ENCODE assay signal across 11 cellular contexts in the genomic region with DNA sequence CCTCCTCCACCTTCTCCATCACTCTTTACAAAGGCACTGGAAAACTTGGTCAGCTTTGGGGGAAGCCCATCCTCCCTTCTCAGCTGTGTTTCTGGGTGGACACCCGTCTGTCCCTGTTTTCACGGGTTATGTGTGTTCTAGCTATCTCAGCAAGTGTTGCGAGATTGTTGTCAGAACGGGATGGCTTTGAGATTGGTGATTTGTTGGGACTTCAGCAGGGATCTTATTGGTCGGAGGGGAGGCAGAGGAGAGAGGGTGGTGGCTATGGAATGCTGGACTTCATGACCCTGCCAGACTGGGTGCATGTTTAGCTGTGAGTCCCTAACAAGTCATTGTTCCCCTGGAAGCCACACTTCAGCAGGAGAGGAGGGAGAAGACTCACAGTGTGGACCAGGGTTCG. TPM values are rescaled to one million over a fixed set of nuclear protein-coding genes. Genes with fewer than 3 reads are reported as not detected.
DNase-seq lines count a peak whose midpoint lies in the region; ATAC-seq and TF ChIP-seq lines count a peak whose summit lies in the region.
"Had no signal": no experiment of that assay in that cellular context is flagged by ENCODE, and none has a peak within 500 bp of the region (broad histone marks: within the 10 kb centered on the region; RNA-seq: fewer than 3 reads in every experiment).

No MANE protein-coding gene starts in this region.

- no peak overlapping the region for H3K9ac ChIP-seq in fibroblast of lung (ENCODE audit: insufficient read depth, low read length)

- POLR2A ChIA-PET in activated CD4-positive, alpha-beta memory T cell treated with anti-CD3 and anti-CD28 coated beads, Interleukin-2, amount 10 ng/mL, durations not matched to agents 7 days and 5 days (lab: Charles Lee), result interaction anchor here (0.9 to 8.9 kb wide), 10 partner anchors 10 to 246 kb away, joined by 3 to 312 read pairs (median 24); partner anchors contain the start of genes CD4, COPS7A, ENO2 and P3H3

- no peak for DNase-seq in activated T-cell treated with anti-CD3 and anti-CD28 coated beads, Interleukin-2, amount 50 U/mL, for 24 hours
- DNase-seq in activated T-cell treated with anti-CD3 and anti-CD28 coated beads, Interleukin-2, amount 50 U/mL, for 48 hours, result no peak
- DNase-seq in activated CD4-positive, alpha-beta memory T cell treated with anti-CD3 and anti-CD28 coated beads, Interleukin-2, amount 10 ng/mL, durations not matched to agents 7 days and 5 days, result no peak
- DNase-seq in fibroblast of lung (ENCODE audit: low read depth in 2 of 2), result no peak
- DNase-seq in SW 1271 (lab: John Stamatoyannopoulos, UW), result no peak
- DNase-seq in KBM-7, result no peak
- DNase-seq: KG1; stimulated activated CD4-positive, alpha-beta T cell treated with anti-CD3 and anti-CD28 coated beads, Interleukin-4, amount 100 ng/mL, for 4 hours had no signal

- H3K27me3 Mint-ChIP-seq in activated T-cell treated with anti-CD3 and anti-CD28 coated beads, Interleukin-2, amount 50 U/mL, for 24 hours, result no peaks in the 10 kb centered on the region
- no peaks in the 10 kb centered on the region for H3K27me3 Mint-ChIP-seq in activated CD4-positive, alpha-beta memory T cell treated with anti-CD3 and anti-CD28 coated beads, Interleukin-2, amount 10 ng/mL, durations not matched to agents 7 days and 5 days

- H3K4me1 ChIP-seq in fibroblast of lung (ENCODE audit: control insufficient read depth, extremely low read depth, insufficient read depth, low read length), result peaks cover 17% of the 10 kb centered on the region

- peaks cover 85% of the 10 kb centered on the region for H3K36me3 Mint-ChIP-seq in activated T-cell treated with anti-CD3 and anti-CD28 coated beads, Interleukin-2, amount 50 U/mL, for 24 hours (ENCODE audit: low read depth)
- H3K36me3 Mint-ChIP-seq in activated CD4-positive, alpha-beta memory T cell treated with anti-CD3 and anti-CD28 coated beads, Interleukin-2, amount 10 ng/mL, durations not matched to agents 7 days and 5 days (ENCODE audit: low read depth), result peaks cover 44% of the 10 kb centered on the region

- in situ Hi-C loops in KBM-7 (cut with MboI; ENCODE audit: low pct_unique_long_range_greater_than_20kb, low sequenced_read_pairs), result no loop called here

- H3K79me2 ChIP-seq in fibroblast of lung (ENCODE audit: control insufficient read depth, insufficient read depth, low read length), result peaks cover 43% of the 10 kb centered on the region

- CTCF ChIA-PET in activated CD4-positive, alpha-beta memory T cell treated with anti-CD3 and anti-CD28 coated beads, Interleukin-2, amount 10 ng/mL, durations not matched to agents 7 days and 5 days (lab: Charles Lee), result interaction anchor here (8.6 kb wide), 1 partner anchor 14 kb away, joined by 161 read pairs; the partner anchor contains the start of genes SPSB2 and TPI1

- peak overlapping the region; percentile 82 for H3K27ac ChIP-seq in fibroblast of lung (ENCODE audit: insufficient read depth, low read length)
- H3K27ac ChIP-seq in skin epidermis, result peak overlapping the region in 12 of 21 experiments; percentile 9 to 89 (median 80)

- peaks cover 20% of the 10 kb centered on the region for H3K36me3 ChIP-seq in fibroblast of lung (ENCODE audit: control insufficient read depth, insufficient read depth, low read length)

- peak overlapping the region; percentile 98 for H3K27ac Mint-ChIP-seq in activated T-cell treated with anti-CD3 and anti-CD28 coated beads, Interleukin-2, amount 50 U/mL, for 24 hours
- H3K27ac Mint-ChIP-seq in activated CD4-positive, alpha-beta memory T cell treated with anti-CD3 and anti-CD28 coated beads, Interleukin-2, amount 10 ng/mL, durations not matched to agents 7 days and 5 days, result peak overlapping the region; percentile 100

- H3K4me2 ChIP-seq in fibroblast of lung (ENCODE audit: extremely low read depth, insufficient read depth, low read length), result peak overlapping the region; percentile 58

- no peaks in the 10 kb centered on the region for H3K9me3 Mint-ChIP-seq in activated T-cell treated with anti-CD3 and anti-CD28 coated beads, Interleukin-2, amount 50 U/mL, for 24 hours
- H3K9me3 Mint-ChIP-seq in activated CD4-positive, alpha-beta memory T cell treated with anti-CD3 and anti-CD28 coated beads, Interleukin-2, amount 10 ng/mL, durations not matched to agents 7 days and 5 days, result no peaks in the 10 kb centered on the region

- H3K4me3 ChIP-seq in fibroblast of lung (replicated peaks in 1 of 4; ENCODE audit: control extremely low read depth in 1 of 4, insufficient read depth in 1 of 4, low read depth in 3 of 4, low read length in 4 of 4) (peak overlapping the region in 1 of 4 experiments; percentile 81), skin epidermis (no peak overlapping the region)
- H3K4me3 ChIP-seq: SJSA1 had no signal

- no peak for ATAC-seq in HG03280 (IDR thresholded peaks at IDR 0.05; ENCODE audit: unreplicated experiment)

- no peak overlapping the region for H2AFZ ChIP-seq in fibroblast of lung (ENCODE audit: low read length)

- no peaks in the 10 kb centered on the region for H4K20me1 ChIP-seq in fibroblast of lung (ENCODE audit: control insufficient read depth, extremely low read depth, insufficient read depth, low read length)

- H3K9me3 ChIP-seq in fibroblast of lung (ENCODE audit: control insufficient read depth, insufficient read depth, low read depth, low read length), result no peaks in the 10 kb centered on the region
- H3K9me3 ChIP-seq: SJSA1 had no signal

- peak overlapping the region; percentile 89 for H3K4me3 Mint-ChIP-seq in activated T-cell treated with anti-CD3 and anti-CD28 coated beads, Interleukin-2, amount 50 U/mL, for 24 hours
- peak overlapping the region; percentile 85 for H3K4me3 Mint-ChIP-seq in activated CD4-positive, alpha-beta memory T cell treated with anti-CD3 and anti-CD28 coated beads, Interleukin-2, amount 10 ng/mL, durations not matched to agents 7 days and 5 days

- no peaks in the 10 kb centered on the region for H3K27me3 ChIP-seq in fibroblast of lung (ENCODE audit: control insufficient read depth, insufficient read depth, low read length)
- H3K27me3 ChIP-seq: SJSA1 had no signal

- TF ChIP-seq CTCF in fibroblast of lung (conservative IDR thresholded peaks at IDR 0.05 in 1 of 2, IDR thresholded peaks at IDR 0.05 in 1 of 2; ENCODE audit: low read depth in 1 of 2, low read length in 2 of 2), result no peak

- H3K4me1 Mint-ChIP-seq in activated T-cell treated with anti-CD3 and anti-CD28 coated beads, Interleukin-2, amount 50 U/mL, for 24 hours (ENCODE audit: low read depth), result peaks cover 38% of the 10 kb centered on the region
- peaks cover 41% of the 10 kb centered on the region for H3K4me1 Mint-ChIP-seq in activated CD4-positive, alpha-beta memory T cell treated with anti-CD3 and anti-CD28 coated beads, Interleukin-2, amount 10 ng/mL, durations not matched to agents 7 days and 5 days

RNA-seq across cellular contexts. Expression of gene USP5, which starts 2.1 kb away (rescaled TPM):
- 100 to 1,000 TPM in 1 of 2 experiments, 10 to 100 TPM in 1; 91.4 to 109 TPM for total RNA-seq in activated CD4-positive, alpha-beta memory T cell treated with anti-CD3 and anti-CD28 coated beads, Interleukin-2, amount 10 ng/mL, durations not matched to agents 7 days and 5 days
- total RNA-seq in fibroblast of lung, result 53.4 and 69.9 TPM in 2 replicates
- 42.2 and 66.3 TPM in 2 replicates for polyA plus RNA-seq in fibroblast of lung
- polyA plus RNA-seq in fibroblast of lung (2012), result 58.3 and 91.9 TPM in 2 replicates
- polyA minus RNA-seq in fibroblast of lung (ENCODE audit: low replicate concordance), result 168 and 268 TPM in 2 replicates

RNA-seq across cellular contexts. Expression of gene CDCA3, which starts 3.0 kb away (rescaled TPM):
- total RNA-seq in activated CD4-positive, alpha-beta memory T cell treated with anti-CD3 and anti-CD28 coated beads, Interleukin-2, amount 10 ng/mL, durations not matched to agents 7 days and 5 days, result 100 to 1,000 TPM in 1 of 2 experiments, 10 to 100 TPM in 1; 96.5 to 101 TPM
- 1.5 and 9.1 TPM in 2 replicates for total RNA-seq in fibroblast of lung
- polyA plus RNA-seq in fibroblast of lung, result 9.4 and 56.9 TPM in 2 replicates
- 9.4 and 53.2 TPM in 2 replicates for polyA plus RNA-seq in fibroblast of lung (2012)
- 11.3 and 34.7 TPM in 2 replicates for polyA minus RNA-seq in fibroblast of lung (ENCODE audit: low replicate concordance)

RNA-seq across cellular contexts. Expression of gene TPI1, which starts 13.3 kb away (rescaled TPM):
- total RNA-seq in activated CD4-positive, alpha-beta memory T cell treated with anti-CD3 and anti-CD28 coated beads, Interleukin-2, amount 10 ng/mL, durations not matched to agents 7 days and 5 days, result 1,000 to 10,000 TPM; 1,228 to 1,253 TPM
- 906 and 934 TPM in 2 replicates for total RNA-seq in fibroblast of lung
- polyA plus RNA-seq in fibroblast of lung, result 1,617 and 1,654 TPM in 2 replicates
- 1,159 and 1,236 TPM in 2 replicates for polyA plus RNA-seq in fibroblast of lung (2012)
- polyA minus RNA-seq in fibroblast of lung (ENCODE audit: low replicate concordance), result 2,894 and 3,203 TPM in 2 replicates

RNA-seq across cellular contexts. Expression of gene GNB3, which starts 13.3 kb away (rescaled TPM):
- not detected for total RNA-seq in activated CD4-positive, alpha-beta memory T cell treated with anti-CD3 and anti-CD28 coated beads, Interleukin-2, amount 10 ng/mL, durations not matched to agents 7 days and 5 days
- total RNA-seq in fibroblast of lung, result 1.3 and 1.7 TPM in 2 replicates
- 2.7 and 3.7 TPM in 2 replicates for polyA plus RNA-seq in fibroblast of lung
- 2.7 and 3.8 TPM in 2 replicates for polyA plus RNA-seq in fibroblast of lung (2012)
- 0.63 and 3.9 TPM in 2 replicates for polyA minus RNA-seq in fibroblast of lung (ENCODE audit: low replicate concordance)
- total RNA-seq: SJSA1 had no signal

RNA-seq across cellular contexts. Expression of gene SPSB2, which starts 19.1 kb away (rescaled TPM):
- total RNA-seq in activated CD4-positive, alpha-beta memory T cell treated with anti-CD3 and anti-CD28 coated beads, Interleukin-2, amount 10 ng/mL, durations not matched to agents 7 days and 5 days, result 10 to 100 TPM; 11.1 to 11.2 TPM
- total RNA-seq in fibroblast of lung, result 12.7 and 12.8 TPM in 2 replicates
- polyA plus RNA-seq in fibroblast of lung, result 1.8 and 2.5 TPM in 2 replicates
- 4.1 and 5.5 TPM in 2 replicates for polyA plus RNA-seq in fibroblast of lung (2012)
- polyA minus RNA-seq in fibroblast of lung (ENCODE audit: low replicate concordance), result 1.9 and 2.1 TPM in 2 replicates
